Comparison of ENCODE assay signal across 19 cellular contexts in genomic region chr7:105196473-105196872, GRCh38.
DNase-seq lines count a peak whose midpoint lies in the region; ATAC-seq, FAIRE-seq and TF ChIP-seq lines count a peak whose summit lies in the region.
"Had no signal": no experiment of that assay in that cellular context is flagged by ENCODE, and none has a peak within 500 bp of the region (broad histone marks: within the 10 kb centered on the region; RNA-seq: fewer than 3 reads in every experiment).

No MANE protein-coding gene starts in this region.

- no peak overlapping the region for H3K4me3 Mint-ChIP-seq in effector memory CD8-positive, alpha-beta T cell
- H3K4me3 Mint-ChIP-seq: B cell; CD4-positive, alpha-beta T cell; HFFc6 had no signal

- peak overlapping the region; percentile 45 for H3K4me2 ChIP-seq in A549

- H3K36me3 ChIP-seq in SJSA1 (peaks cover 6% of the 10 kb centered on the region), right lobe of liver (no peaks in the 10 kb centered on the region)

- H3K9me3 ChIP-seq in A549 (no peaks in the 10 kb centered on the region), SJSA1 (replicated peaks) (no peaks in the 10 kb centered on the region), right lobe of liver (no peaks in the 10 kb centered on the region)
- H3K9me3 ChIP-seq: Caco-2 had no signal

- POLR2A ChIA-PET in A549 (lab: Yijun Ruan, JAX): no interaction called here

- TF ChIP-seq POLR2A in A549 (IDR thresholded peaks at IDR 0.05; ENCODE audit: low read length) (no peak), right lobe of liver (IDR thresholded peaks at IDR 0.05) (no peak)

- no peaks in the 10 kb centered on the region for H3K9me3 Mint-ChIP-seq in effector memory CD8-positive, alpha-beta T cell
- H3K9me3 Mint-ChIP-seq: CD4-positive, alpha-beta T cell; HFFc6 had no signal

- ATAC-seq in A549: peak; percentile 59 to 80; a peak in 5 of 6 replicates
- ATAC-seq in right lobe of liver: peak; percentile 20 to 61 (median 40)
- no peak for ATAC-seq in effector memory CD8-positive, alpha-beta T cell (replicated peaks)
- ATAC-seq in HG03175 (IDR thresholded peaks at IDR 0.05; ENCODE audit: unreplicated experiment): no peak

- H3K4me3 ChIP-seq in A549 (no peak overlapping the region), SJSA1 (no peak overlapping the region), right lobe of liver (no peak overlapping the region)

- no peak for TF ChIP-seq RAD21 in A549 (conservative IDR thresholded peaks at IDR 0.05 in 1 of 2, IDR thresholded peaks at IDR 0.05 in 1 of 2)

- H3K27me3 Mint-ChIP-seq in effector memory CD8-positive, alpha-beta T cell: no peaks in the 10 kb centered on the region
- H3K27me3 Mint-ChIP-seq: B cell; CD4-positive, alpha-beta T cell had no signal

- H3K4me1 ChIP-seq in A549 (peaks cover 36% of the 10 kb centered on the region), SJSA1 (replicated peaks) (peaks cover 34% of the 10 kb centered on the region), right lobe of liver (peaks cover 0 to 8% (median 0%) of the 10 kb centered on the region in 4 donors)
- H3K4me1 ChIP-seq: Caco-2 had no signal

- no peak for FAIRE-seq in A549 (lab: Jason Lieb, UNC)
- FAIRE-seq: G401.6 had no signal

- DNase-seq in A549 (ENCODE audit: low read depth in 1 of 2, low spot score in 1 of 2) (peak in 1 of 2 experiments; percentile 64), SJSA1 (ENCODE audit: low read depth in 1 of 2, low spot score in 2 of 2) (peak; percentile 86 to 90), fibroblast of gingiva (ENCODE audit: low read depth) (peak; percentile 78), right lobe of liver (no peak), NCI-H524 (lab: John Stamatoyannopoulos, UW) (no peak), GDM1 (lab: John Stamatoyannopoulos, UW) (no peak)
- DNase-seq in effector memory CD8-positive, alpha-beta T cell: no peak
- DNase-seq: Caco-2; CD4-positive, alpha-beta T cell; H7; HFFc6; NCI-H187; NCI-H2107; NCI-H510A treated with DMSO at 0.1 percent for 48 hours had no signal

- peak overlapping the region in 1 of 2 experiments; percentile 7; a peak in 1 of 6 replicates for H3K27ac ChIP-seq in A549
- peak overlapping the region; percentile 35 for H3K27ac ChIP-seq in SJSA1
- no peak overlapping the region for H3K27ac ChIP-seq in right lobe of liver
- H3K27ac ChIP-seq: 22Rv1, HL-60 had no signal

- TF ChIP-seq CTCF in A549 (IDR thresholded peaks at IDR 0.05) (no peak), right lobe of liver (IDR thresholded peaks at IDR 0.05) (no peak)

- H3K27me3 ChIP-seq in SJSA1 (replicated peaks) (no peaks in the 10 kb centered on the region), right lobe of liver (no peaks in the 10 kb centered on the region)

- peaks cover 12% of the 10 kb centered on the region for H3K36me3 Mint-ChIP-seq in effector memory CD8-positive, alpha-beta T cell (ENCODE audit: insufficient read depth)

- CTCF ChIA-PET in A549 (lab: Yijun Ruan, JAX): no interaction called here

- TF ChIP-seq EP300 in A549 (IDR thresholded peaks at IDR 0.05): no peak

- peaks cover 14 to 48% of the 10 kb centered on the region in 2 donors for H3K4me1 Mint-ChIP-seq in effector memory CD8-positive, alpha-beta T cell (ENCODE audit: low read depth in 2 of 2)

- intact Hi-C loops in right lobe of liver (cut with DNase I): no loop called here

- 33% methylated on average over 7 of the region's 7 CpGs for WGBS in A549 (ENCODE audit: missing lambda C conversion rate)
- 63% methylated on average over 5 of the region's 7 CpGs for WGBS in right lobe of liver (ENCODE audit: insufficient coverage, low coverage, low lambda C conversion rate, missing lambda C conversion rate)

- H3K27ac Mint-ChIP-seq in effector memory CD8-positive, alpha-beta T cell: no peak overlapping the region
- H3K27ac Mint-ChIP-seq: B cell; CD4-positive, alpha-beta T cell; HFFc6 had no signal

TF ChIP-seq in A549, 52 proteins besides CTCF, POLR2A, EP300 and RAD21:
- TF ChIP-seq SREBF2 (IDR thresholded peaks at IDR 0.05) (no peak), RCOR1 (IDR thresholded peaks at IDR 0.05; ENCODE audit: low read depth, low read length) (no peak), ATOH8 (CRISPR knock-in tag; IDR thresholded peaks at IDR 0.05; ENCODE audit: low read depth) (no peak), FOSB (CRISPR knock-in tag; IDR thresholded peaks at IDR 0.05) (no peak), EHF (CRISPR knock-in tag; IDR thresholded peaks at IDR 0.05) (no peak), ZNF302 (CRISPR knock-in tag; IDR thresholded peaks at IDR 0.05) (no peak), TFCP2L1 (CRISPR knock-in tag; IDR thresholded peaks at IDR 0.05) (no peak), JUN (IDR thresholded peaks at IDR 0.05) (no peak), SMC3 (IDR thresholded peaks at IDR 0.05) (no peak), CHD2 (IDR thresholded peaks at IDR 0.05; ENCODE audit: low read length, partially characterized antibody) (no peak), MYC (IDR thresholded peaks at IDR 0.05; ENCODE audit: borderline replicate concordance, low read length) (no peak), ZFP36 (IDR thresholded peaks at IDR 0.05; ENCODE audit: borderline replicate concordance, partially characterized antibody) (no peak)

Comparison
In these comparisons a context has a peak if more than half of its experiments do, and no peak if none do; other contexts are left out.
1. ATAC-seq: peak in A549 (2 of 2) and right lobe of liver (4 of 4); none in effector memory CD8-positive, alpha-beta T cell (single experiment) and HG03175 (single experiment).
2. DNase-seq: peak in SJSA1 (2 of 2) and fibroblast of gingiva (single experiment); none in right lobe of liver (0 of 3), NCI-H524 (0 of 2), GDM1 (single experiment) and effector memory CD8-positive, alpha-beta T cell (0 of 3).